In the genomic region with DNA sequence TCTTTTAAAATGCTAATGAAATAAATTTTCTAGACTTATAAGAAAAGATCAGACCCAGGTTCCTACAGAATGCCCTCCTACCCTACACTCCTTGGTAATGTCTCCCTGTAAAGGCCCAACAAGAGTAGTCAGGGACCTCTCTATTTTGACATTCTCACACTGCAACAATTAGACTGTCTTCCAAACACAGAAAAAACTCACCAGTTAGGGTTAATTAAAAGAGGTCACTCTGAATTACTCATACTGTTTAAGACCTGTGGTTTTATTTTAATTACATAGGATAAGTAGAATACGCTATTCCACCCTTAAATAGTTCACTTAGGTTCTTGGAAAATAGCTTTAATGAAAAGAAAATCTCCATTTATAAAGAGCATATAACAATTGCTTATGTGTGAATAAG, we compare ENCODE assay signal across 2 cellular contexts.
TF ChIP-seq lines count a peak whose summit lies in the region.

No MANE protein-coding gene starts in this region.

TF ChIP-seq in HepG2, 621 proteins besides CTCF, POLR2A, EP300 and RAD21 (continues in another document):
- TF ChIP-seq ARNT (IDR thresholded peaks at IDR 0.05), result no peak
- no peak for TF ChIP-seq TAF15 (IDR thresholded peaks at IDR 0.05; ENCODE audit: low read depth, low read length, poor library complexity, severe bottlenecking)
- TF ChIP-seq PRMT3 (CRISPR knock-in tag; IDR thresholded peaks at IDR 0.05; ENCODE audit: borderline replicate concordance, low read depth), result no peak
- TF ChIP-seq, protein P1, sequence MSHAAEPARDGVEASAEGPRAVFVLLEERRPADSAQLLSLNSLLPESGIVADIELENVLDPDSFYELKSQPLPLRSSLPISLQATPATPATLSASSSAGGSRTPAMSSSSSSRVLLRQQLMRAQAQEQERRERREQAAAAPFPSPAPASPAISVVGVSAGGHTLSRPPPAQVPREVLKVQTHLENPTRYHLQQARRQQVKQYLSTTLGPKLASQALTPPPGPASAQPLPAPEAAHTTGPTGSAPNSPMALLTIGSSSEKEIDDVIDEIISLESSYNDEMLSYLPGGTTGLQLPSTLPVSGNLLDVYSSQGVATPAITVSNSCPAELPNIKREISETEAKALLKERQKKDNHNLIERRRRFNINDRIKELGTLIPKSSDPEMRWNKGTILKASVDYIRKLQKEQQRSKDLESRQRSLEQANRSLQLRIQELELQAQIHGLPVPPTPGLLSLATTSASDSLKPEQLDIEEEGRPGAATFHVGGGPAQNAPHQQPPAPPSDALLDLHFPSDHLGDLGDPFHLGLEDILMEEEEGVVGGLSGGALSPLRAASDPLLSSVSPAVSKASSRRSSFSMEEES (CRISPR knock-in tag; IDR thresholded peaks at IDR 0.05), result no peak
- TF ChIP-seq, protein P2, sequence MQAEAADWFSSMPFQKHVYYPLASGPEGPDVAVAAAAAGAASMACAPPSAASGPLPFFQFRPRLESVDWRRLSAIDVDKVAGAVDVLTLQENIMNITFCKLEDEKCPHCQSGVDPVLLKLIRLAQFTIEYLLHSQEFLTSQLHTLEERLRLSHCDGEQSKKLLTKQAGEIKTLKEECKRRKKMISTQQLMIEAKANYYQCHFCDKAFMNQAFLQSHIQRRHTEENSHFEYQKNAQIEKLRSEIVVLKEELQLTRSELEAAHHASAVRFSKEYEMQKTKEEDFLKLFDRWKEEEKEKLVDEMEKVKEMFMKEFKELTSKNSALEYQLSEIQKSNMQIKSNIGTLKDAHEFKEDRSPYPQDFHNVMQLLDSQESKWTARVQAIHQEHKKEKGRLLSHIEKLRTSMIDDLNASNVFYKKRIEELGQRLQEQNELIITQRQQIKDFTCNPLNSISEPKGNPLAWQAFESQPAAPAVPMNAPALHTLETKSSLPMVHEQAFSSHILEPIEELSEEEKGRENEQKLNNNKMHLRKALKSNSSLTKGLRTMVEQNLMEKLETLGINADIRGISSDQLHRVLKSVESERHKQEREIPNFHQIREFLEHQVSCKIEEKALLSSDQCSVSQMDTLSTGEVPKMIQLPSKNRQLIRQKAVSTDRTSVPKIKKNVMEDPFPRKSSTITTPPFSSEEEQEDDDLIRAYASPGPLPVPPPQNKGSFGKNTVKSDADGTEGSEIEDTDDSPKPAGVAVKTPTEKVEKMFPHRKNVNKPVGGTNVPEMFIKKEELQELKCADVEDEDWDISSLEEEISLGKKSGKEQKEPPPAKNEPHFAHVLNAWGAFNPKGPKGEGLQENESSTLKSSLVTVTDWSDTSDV (CRISPR knock-in tag; IDR thresholded peaks at IDR 0.05), result no peak
- TF ChIP-seq ZNF232 (CRISPR knock-in tag; IDR thresholded peaks at IDR 0.05; ENCODE audit: borderline replicate concordance), result no peak
- no peak for TF ChIP-seq SUZ12 (IDR thresholded peaks at IDR 0.05; ENCODE audit: low read depth, low read length)
- no peak for TF ChIP-seq ZNF430 (CRISPR knock-in tag; IDR thresholded peaks at IDR 0.05)
- TF ChIP-seq YEATS2 (CRISPR knock-in tag; IDR thresholded peaks at IDR 0.05; ENCODE audit: borderline replicate concordance), result no peak
- TF ChIP-seq, protein P3, sequence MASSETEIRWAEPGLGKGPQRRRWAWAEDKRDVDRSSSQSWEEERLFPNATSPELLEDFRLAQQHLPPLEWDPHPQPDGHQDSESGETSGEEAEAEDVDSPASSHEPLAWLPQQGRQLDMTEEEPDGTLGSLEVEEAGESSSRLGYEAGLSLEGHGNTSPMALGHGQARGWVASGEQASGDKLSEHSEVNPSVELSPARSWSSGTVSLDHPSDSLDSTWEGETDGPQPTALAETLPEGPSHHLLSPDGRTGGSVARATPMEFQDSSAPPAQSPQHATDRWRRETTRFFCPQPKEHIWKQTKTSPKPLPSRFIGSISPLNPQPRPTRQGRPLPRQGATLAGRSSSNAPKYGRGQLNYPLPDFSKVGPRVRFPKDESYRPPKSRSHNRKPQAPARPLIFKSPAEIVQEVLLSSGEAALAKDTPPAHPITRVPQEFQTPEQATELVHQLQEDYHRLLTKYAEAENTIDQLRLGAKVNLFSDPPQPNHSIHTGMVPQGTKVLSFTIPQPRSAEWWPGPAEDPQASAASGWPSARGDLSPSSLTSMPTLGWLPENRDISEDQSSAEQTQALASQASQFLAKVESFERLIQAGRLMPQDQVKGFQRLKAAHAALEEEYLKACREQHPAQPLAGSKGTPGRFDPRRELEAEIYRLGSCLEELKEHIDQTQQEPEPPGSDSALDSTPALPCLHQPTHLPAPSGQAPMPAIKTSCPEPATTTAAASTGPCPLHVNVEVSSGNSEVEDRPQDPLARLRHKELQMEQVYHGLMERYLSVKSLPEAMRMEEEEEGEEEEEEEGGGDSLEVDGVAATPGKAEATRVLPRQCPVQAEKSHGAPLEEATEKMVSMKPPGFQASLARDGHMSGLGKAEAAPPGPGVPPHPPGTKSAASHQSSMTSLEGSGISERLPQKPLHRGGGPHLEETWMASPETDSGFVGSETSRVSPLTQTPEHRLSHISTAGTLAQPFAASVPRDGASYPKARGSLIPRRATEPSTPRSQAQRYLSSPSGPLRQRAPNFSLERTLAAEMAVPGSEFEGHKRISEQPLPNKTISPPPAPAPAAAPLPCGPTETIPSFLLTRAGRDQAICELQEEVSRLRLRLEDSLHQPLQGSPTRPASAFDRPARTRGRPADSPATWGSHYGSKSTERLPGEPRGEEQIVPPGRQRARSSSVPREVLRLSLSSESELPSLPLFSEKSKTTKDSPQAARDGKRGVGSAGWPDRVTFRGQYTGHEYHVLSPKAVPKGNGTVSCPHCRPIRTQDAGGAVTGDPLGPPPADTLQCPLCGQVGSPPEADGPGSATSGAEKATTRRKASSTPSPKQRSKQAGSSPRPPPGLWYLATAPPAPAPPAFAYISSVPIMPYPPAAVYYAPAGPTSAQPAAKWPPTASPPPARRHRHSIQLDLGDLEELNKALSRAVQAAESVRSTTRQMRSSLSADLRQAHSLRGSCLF (CRISPR knock-in tag; IDR thresholded peaks at IDR 0.05; ENCODE audit: borderline replicate concordance), result no peak
- TF ChIP-seq, protein P4, sequence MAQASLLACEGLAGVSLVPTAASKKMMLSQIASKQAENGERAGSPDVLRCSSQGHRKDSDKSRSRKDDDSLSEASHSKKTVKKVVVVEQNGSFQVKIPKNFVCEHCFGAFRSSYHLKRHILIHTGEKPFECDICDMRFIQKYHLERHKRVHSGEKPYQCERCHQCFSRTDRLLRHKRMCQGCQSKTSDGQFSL (CRISPR knock-in tag; IDR thresholded peaks at IDR 0.05), result no peak
- TF ChIP-seq, protein P5, sequence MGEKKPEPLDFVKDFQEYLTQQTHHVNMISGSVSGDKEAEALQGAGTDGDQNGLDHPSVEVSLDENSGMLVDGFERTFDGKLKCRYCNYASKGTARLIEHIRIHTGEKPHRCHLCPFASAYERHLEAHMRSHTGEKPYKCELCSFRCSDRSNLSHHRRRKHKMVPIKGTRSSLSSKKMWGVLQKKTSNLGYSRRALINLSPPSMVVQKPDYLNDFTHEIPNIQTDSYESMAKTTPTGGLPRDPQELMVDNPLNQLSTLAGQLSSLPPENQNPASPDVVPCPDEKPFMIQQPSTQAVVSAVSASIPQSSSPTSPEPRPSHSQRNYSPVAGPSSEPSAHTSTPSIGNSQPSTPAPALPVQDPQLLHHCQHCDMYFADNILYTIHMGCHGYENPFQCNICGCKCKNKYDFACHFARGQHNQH (CRISPR knock-in tag; IDR thresholded peaks at IDR 0.05), result no peak

TF ChIP-seq in endothelial cell of umbilical vein, 7 proteins besides CTCF, POLR2A, EP300 and RAD21:
- TF ChIP-seq, protein P6, sequence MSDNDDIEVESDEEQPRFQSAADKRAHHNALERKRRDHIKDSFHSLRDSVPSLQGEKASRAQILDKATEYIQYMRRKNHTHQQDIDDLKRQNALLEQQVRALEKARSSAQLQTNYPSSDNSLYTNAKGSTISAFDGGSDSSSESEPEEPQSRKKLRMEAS (IDR thresholded peaks at IDR 0.05; ENCODE audit: insufficient read depth, insufficient read length), result no peak
- TF ChIP-seq EZH2 (IDR thresholded peaks at IDR 0.05; ENCODE audit: borderline replicate concordance, low read depth, low read length, severe bottlenecking) (no peak), FOS (IDR thresholded peaks at IDR 0.05; ENCODE audit: borderline replicate concordance, insufficient read depth, low read length) (no peak), MYC (IDR thresholded peaks at IDR 0.05; ENCODE audit: low read depth, low read length) (no peak), POLR2AphosphoS5 (IDR thresholded peaks at IDR 0.05; ENCODE audit: insufficient read depth, low read depth, low read length) (no peak), JUN (IDR thresholded peaks at IDR 0.05; ENCODE audit: borderline replicate concordance, insufficient read depth, insufficient read length, low read depth) (no peak), GATA2 (IDR thresholded peaks at IDR 0.05; ENCODE audit: insufficient read depth, insufficient read length, low read depth, low read length) (no peak)
